ENCODE assay signal across 24 cellular contexts in the genomic region with DNA sequence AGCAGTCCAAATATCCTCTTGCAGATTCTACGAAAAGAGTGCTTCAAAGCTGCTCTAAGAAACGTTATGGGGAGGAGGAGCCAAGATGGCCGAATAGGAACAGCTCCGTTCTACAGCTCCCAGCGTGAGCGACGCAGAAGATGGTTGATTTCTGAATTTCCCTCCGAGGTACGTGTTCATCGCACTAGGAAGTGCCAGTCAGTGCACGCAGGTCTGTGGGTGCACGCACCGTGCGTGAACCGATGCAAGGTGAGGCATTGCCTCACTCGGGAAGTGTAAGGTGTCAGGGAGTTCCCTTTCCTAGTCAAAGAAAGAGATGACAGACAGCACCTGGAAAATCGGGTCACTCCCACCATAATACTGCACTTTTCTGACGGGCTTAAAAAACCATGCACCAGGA.
DNase-seq lines count a peak whose midpoint lies in the region; ATAC-seq, FAIRE-seq and TF ChIP-seq lines count a peak whose summit lies in the region.
"Had no signal": no experiment of that assay in that cellular context is flagged by ENCODE, and none has a peak within 500 bp of the region (broad histone marks: within the 10 kb centered on the region; RNA-seq: fewer than 3 reads in every experiment).

No MANE protein-coding gene starts in this region.

- intact Hi-C loops in kidney (cut with DNase I) (no loop called here), upper lobe of right lung (cut with DNase I) (no loop called here)

- no peaks in the 10 kb centered on the region for H3K4me1 ChIP-seq in kidney (ENCODE audit: control insufficient read depth in 1 of 2, insufficient read depth in 1 of 2, low read depth in 1 of 2, low read length in 2 of 2)
- no peaks in the 10 kb centered on the region for H3K4me1 ChIP-seq in upper lobe of right lung
- H3K4me1 ChIP-seq in MM.1S (ENCODE audit: low read length), result no peaks in the 10 kb centered on the region
- H3K4me1 ChIP-seq: BE2C had no signal

- H3K27me3 ChIP-seq in upper lobe of right lung (no peaks in the 10 kb centered on the region), MM.1S (replicated peaks; ENCODE audit: insufficient read depth, low read length) (no peaks in the 10 kb centered on the region)
- H3K27me3 ChIP-seq: BE2C had no signal

- no peaks in the 10 kb centered on the region for H3F3A ChIP-seq in MM.1S (ENCODE audit: insufficient read depth, low read length)

- H4K20me1 ChIP-seq in MM.1S (ENCODE audit: insufficient read depth, low read length), result no peaks in the 10 kb centered on the region

- CTCF ChIA-PET in activated naive CD4-positive, alpha-beta T cell treated with anti-CD3 and anti-CD28 coated beads, Interleukin-2, amount 10 ng/mL, durations not matched to agents 7 days and 5 days (lab: Charles Lee), result no interaction called here

- no peak for ATAC-seq in upper lobe of right lung

- no peak overlapping the region for H3K4me2 ChIP-seq in MM.1S (ENCODE audit: low read depth, low read length)

- H3K27ac Mint-ChIP-seq in activated naive CD4-positive, alpha-beta T cell treated with anti-CD3 and anti-CD28 coated beads, Interleukin-2, amount 10 ng/mL, durations not matched to agents 7 days and 5 days, result no peak overlapping the region
- H3K27ac Mint-ChIP-seq: CD4-positive, alpha-beta memory T cell had no signal

- H3K36me3 ChIP-seq in kidney (ENCODE audit: control insufficient read depth in 1 of 2, insufficient read depth in 2 of 2, low read length in 2 of 2) (no peaks in the 10 kb centered on the region), upper lobe of right lung (no peaks in the 10 kb centered on the region), MM.1S (replicated peaks; ENCODE audit: insufficient read depth, low read length) (no peaks in the 10 kb centered on the region)
- H3K36me3 ChIP-seq: BE2C had no signal

- no peak overlapping the region for H3K4me3 ChIP-seq in kidney (ENCODE audit: low read length in 2 of 2)
- no peak overlapping the region for H3K4me3 ChIP-seq in upper lobe of right lung
- H3K4me3 ChIP-seq in MM.1S (ENCODE audit: low read length), result no peak overlapping the region

- no peak for FAIRE-seq in kidney (lab: Jason Lieb, UNC)
- FAIRE-seq: HTR-8/SVneo had no signal

- H3K36me3 Mint-ChIP-seq in activated naive CD4-positive, alpha-beta T cell treated with anti-CD3 and anti-CD28 coated beads, Interleukin-2, amount 10 ng/mL, durations not matched to agents 7 days and 5 days, result no peaks in the 10 kb centered on the region

- no peaks in the 10 kb centered on the region for H3K27me3 Mint-ChIP-seq in activated naive CD4-positive, alpha-beta T cell treated with anti-CD3 and anti-CD28 coated beads, Interleukin-2, amount 10 ng/mL, durations not matched to agents 7 days and 5 days
- H3K27me3 Mint-ChIP-seq: CD4-positive, alpha-beta memory T cell; IgD-negative memory B cell had no signal

- no peak overlapping the region for H2AFZ ChIP-seq in MM.1S (ENCODE audit: low read length)

- no peak overlapping the region for H3K4me3 Mint-ChIP-seq in activated naive CD4-positive, alpha-beta T cell treated with anti-CD3 and anti-CD28 coated beads, Interleukin-2, amount 10 ng/mL, durations not matched to agents 7 days and 5 days
- H3K4me3 Mint-ChIP-seq: IgD-negative memory B cell had no signal

- H3K27ac ChIP-seq in kidney (ENCODE audit: low read depth in 2 of 2, low read length in 2 of 2) (no peak overlapping the region), upper lobe of right lung (no peak overlapping the region), MM.1S (ENCODE audit: low read length) (no peak overlapping the region)
- H3K27ac ChIP-seq: 22Rv1, HL-60, RWPE1 had no signal

- peak; percentile 22 for DNase-seq in DMS53 (lab: John Stamatoyannopoulos, UW)
- no peak for DNase-seq in DMS53 treated with DMSO at 0.1 percent for 48 hours (lab: John Stamatoyannopoulos, UW; ENCODE audit: unreplicated experiment)
- peak; percentile 5 for DNase-seq in activated naive CD4-positive, alpha-beta T cell treated with anti-CD3 and anti-CD28 coated beads, Interleukin-2, amount 50 U/mL, for 16 hours
- no peak for DNase-seq in activated naive CD4-positive, alpha-beta T cell treated with anti-CD3 and anti-CD28 coated beads, Interleukin-2, amount 10 ng/mL, durations not matched to agents 7 days and 5 days
- DNase-seq in kidney, result peak; percentile 42
- DNase-seq in upper lobe of right lung, result peak; percentile 34
- no peak for DNase-seq in NCI-H2029 (lab: John Stamatoyannopoulos, UW)
- DNase-seq in MM.1S, result no peak
- DNase-seq: BE2C; Calu3; CD4-positive, alpha-beta memory T cell; DMS79 treated with DMSO at 0.1 percent for 48 hours; HCEC 1CT; Kasumi-1; NCI-H1417; NCI-H187 treated with DMSO at 0.1 percent for 48 hours; NCI-H2227 treated with DMSO at 0.1 percent for 48 hours; NCI-H524; NK-92 treated with Interleukin-12 subunit alpha and Interleukin-12 subunit beta, amount 100 ng/mL, for 24 hours had no signal

- H3K9me2 ChIP-seq in MM.1S (replicated peaks; ENCODE audit: insufficient read depth, low read length), result no peaks in the 10 kb centered on the region

- H3K9ac ChIP-seq in kidney (ENCODE audit: low read length in 2 of 2) (no peak overlapping the region), MM.1S (ENCODE audit: low read length) (no peak overlapping the region)

- TF ChIP-seq CTCF in kidney (IDR thresholded peaks at IDR 0.05; ENCODE audit: borderline replicate concordance, extremely low read depth, insufficient read depth), result no peak
- TF ChIP-seq CTCF in upper lobe of right lung (IDR thresholded peaks at IDR 0.05), result no peak
- no peak for TF ChIP-seq CTCF in MM.1S (IDR thresholded peaks at IDR 0.05; ENCODE audit: low read length)

- no peaks in the 10 kb centered on the region for H3K79me2 ChIP-seq in MM.1S (ENCODE audit: low read length)

- H3K9me3 ChIP-seq in kidney (ENCODE audit: control insufficient read depth in 1 of 2, low read length in 2 of 2) (peaks cover 3% of the 10 kb centered on the region in 2 donors), upper lobe of right lung (peaks cover 5% of the 10 kb centered on the region), MM.1S (replicated peaks; ENCODE audit: insufficient read depth, low read length) (no peaks in the 10 kb centered on the region)
- H3K9me3 ChIP-seq: BE2C had no signal

- H3K4me1 Mint-ChIP-seq in activated naive CD4-positive, alpha-beta T cell treated with anti-CD3 and anti-CD28 coated beads, Interleukin-2, amount 10 ng/mL, durations not matched to agents 7 days and 5 days, result no peaks in the 10 kb centered on the region
- H3K4me1 Mint-ChIP-seq: CD4-positive, alpha-beta memory T cell had no signal

- H3K9me3 Mint-ChIP-seq in activated naive CD4-positive, alpha-beta T cell treated with anti-CD3 and anti-CD28 coated beads, Interleukin-2, amount 10 ng/mL, durations not matched to agents 7 days and 5 days, result peaks cover 42% of the 10 kb centered on the region

Comparison
In these comparisons a context has a peak if more than half of its experiments do, and no peak if none do; other contexts are left out.
1. DNase-seq: peak in DMS53 (single experiment), activated naive CD4-positive, alpha-beta T cell treated with anti-CD3 and anti-CD28 coated beads, Interleukin-2, amount 50 U/mL, for 16 hours (single experiment), kidney (single experiment) and upper lobe of right lung (single experiment); none in DMS53 treated with DMSO at 0.1 percent for 48 hours (single experiment), activated naive CD4-positive, alpha-beta T cell treated with anti-CD3 and anti-CD28 coated beads, Interleukin-2, amount 10 ng/mL, durations not matched to agents 7 days and 5 days (single experiment), NCI-H2029 (single experiment) and MM.1S (single experiment).